ENCODE assay signal across 1 cellular context in genomic region chr2:134136702-134137101, GRCh38.
TF ChIP-seq lines count a peak whose summit lies in the region.

No MANE protein-coding gene starts in this region.

TF ChIP-seq in H1, 55 proteins besides CTCF, POLR2A, EP300 and RAD21:
- no peak for TF ChIP-seq SUZ12 (IDR thresholded peaks at IDR 0.05; ENCODE audit: low read length)
- TF ChIP-seq SIX5 (IDR thresholded peaks at IDR 0.05; ENCODE audit: low read depth, low read length), result no peak
- no peak for TF ChIP-seq TBP (IDR thresholded peaks at IDR 0.05; ENCODE audit: low read depth, low read length)
- no peak for TF ChIP-seq BRCA1 (IDR thresholded peaks at IDR 0.05; ENCODE audit: low read depth, low read length)
TF ChIP-seq in H1: peak in this region for 0.
